ENCODE assay signal across 15 cellular contexts in the genomic region with DNA sequence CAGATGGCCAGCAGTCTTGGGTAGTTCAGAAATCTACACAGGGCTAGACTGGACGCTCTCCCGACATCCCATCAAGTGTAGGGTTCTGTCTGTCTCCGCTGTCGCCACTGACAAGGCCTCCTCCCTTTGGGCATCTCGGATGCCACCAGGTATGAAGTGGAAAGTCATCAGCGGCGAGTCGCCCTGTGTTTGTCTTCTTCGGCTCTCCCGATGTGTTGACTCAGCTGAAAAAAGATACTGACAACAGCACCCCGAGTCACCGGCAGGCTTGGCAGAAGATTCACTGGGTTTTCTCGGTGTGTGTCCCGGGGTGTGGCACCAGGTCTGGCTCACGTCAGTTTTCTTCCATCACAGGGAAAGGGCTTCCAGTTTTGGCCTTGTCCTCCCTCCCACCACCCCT.
"Had no signal": no experiment of that assay in that cellular context is flagged by ENCODE, and none has a peak within 500 bp of the region (broad histone marks: within the 10 kb centered on the region; RNA-seq: fewer than 3 reads in every experiment).

No MANE protein-coding gene starts in this region.

- DNase-seq: activated CD4-positive, alpha-beta T cell treated with anti-CD3 and anti-CD28 coated beads, Interleukin-2, amount 10 ng/mL, durations not matched to agents 7 days and 5 days; activated CD4-positive, CD25-positive, alpha-beta regulatory T cell; activated naive CD4-positive, alpha-beta T cell treated with anti-CD3 and anti-CD28 coated beads, Interleukin-2, amount 10 ng/mL, durations not matched to agents 7 days and 5 days; activated T-cell treated with anti-CD3 and anti-CD28 coated beads for 4 hours; dermis blood vessel endothelial cell; left lung; T-helper 17 cell; transverse colon had no signal

- H3K36me3 ChIP-seq: left lung, transverse colon had no signal

- H3K4me2 ChIP-seq: smooth muscle cell had no signal

- H3K9me3 Mint-ChIP-seq: activated CD4-positive, alpha-beta T cell treated with anti-CD3 and anti-CD28 coated beads, Interleukin-2, amount 10 ng/mL, durations not matched to agents 7 days and 5 days; activated naive CD4-positive, alpha-beta T cell treated with anti-CD3 and anti-CD28 coated beads, Interleukin-2, amount 10 ng/mL, durations not matched to agents 7 days and 5 days; activated T-helper 2 cell treated with anti-CD3 and anti-CD28 coated beads, Interferon-gamma antibody, Interleukin-2, Interleukin-4, amounts not matched to agents 10 μg/mL and 5 μg/mL and 100 μg/mL, durations not matched to agents 14 hours and 24 hours and 36 hours; central memory CD8-positive, alpha-beta T cell; memory B cell; stimulated activated memory B cell treated with anti-CD40 and anti-IgM and Interleukin-4, amounts not matched to agents 10 μg/mL and 1 μg/mL and 100 μg/mL, for 72 hours had no signal

- H3K27ac ChIP-seq: left lung, transverse colon had no signal

- H3K36me3 Mint-ChIP-seq: activated naive CD4-positive, alpha-beta T cell treated with anti-CD3 and anti-CD28 coated beads, Interleukin-2, amount 10 ng/mL, durations not matched to agents 7 days and 5 days; memory B cell; stimulated activated memory B cell treated with anti-CD40 and anti-IgM and Interleukin-4, amounts not matched to agents 10 μg/mL and 1 μg/mL and 100 μg/mL, for 72 hours had no signal

- H3K9me3 ChIP-seq: left lung, transverse colon had no signal

- H3K4me1 Mint-ChIP-seq: central memory CD8-positive, alpha-beta T cell had no signal

- ATAC-seq: left lung; right cardiac atrium; stimulated activated memory B cell treated with anti-CD40 and anti-IgM and Interleukin-4, amounts not matched to agents 10 μg/mL and 1 μg/mL and 100 μg/mL, for 72 hours; T-helper 17 cell had no signal

- H3K27me3 Mint-ChIP-seq: activated CD4-positive, alpha-beta T cell treated with anti-CD3 and anti-CD28 coated beads, Interleukin-2, amount 10 ng/mL, durations not matched to agents 7 days and 5 days; stimulated activated memory B cell treated with anti-CD40 and anti-IgM and Interleukin-4, amounts not matched to agents 10 μg/mL and 1 μg/mL and 100 μg/mL, for 72 hours had no signal

- H3K27ac Mint-ChIP-seq: activated CD4-positive, alpha-beta T cell treated with anti-CD3 and anti-CD28 coated beads, Interleukin-2, amount 10 ng/mL, durations not matched to agents 7 days and 5 days; activated naive CD4-positive, alpha-beta T cell treated with anti-CD3 and anti-CD28 coated beads, Interleukin-2, amount 10 ng/mL, durations not matched to agents 7 days and 5 days; activated T-helper 2 cell treated with anti-CD3 and anti-CD28 coated beads, Interferon-gamma antibody, Interleukin-2, Interleukin-4, amounts not matched to agents 10 μg/mL and 5 μg/mL and 100 μg/mL, durations not matched to agents 14 hours and 24 hours and 36 hours; memory B cell; progenitor cell of endocrine pancreas; stimulated activated memory B cell treated with anti-CD40 and anti-IgM and Interleukin-4, amounts not matched to agents 10 μg/mL and 1 μg/mL and 100 μg/mL, for 72 hours; T-helper 17 cell had no signal

- H3K27me3 ChIP-seq: transverse colon had no signal

- H3K4me3 ChIP-seq: left lung, smooth muscle cell, transverse colon had no signal

- H3K4me3 Mint-ChIP-seq: activated CD4-positive, alpha-beta T cell treated with anti-CD3 and anti-CD28 coated beads, Interleukin-2, amount 10 ng/mL, durations not matched to agents 7 days and 5 days; activated naive CD4-positive, alpha-beta T cell treated with anti-CD3 and anti-CD28 coated beads, Interleukin-2, amount 10 ng/mL, durations not matched to agents 7 days and 5 days; central memory CD8-positive, alpha-beta T cell; memory B cell; stimulated activated memory B cell treated with anti-CD40 and anti-IgM and Interleukin-4, amounts not matched to agents 10 μg/mL and 1 μg/mL and 100 μg/mL, for 72 hours; T-helper 17 cell had no signal
